In genomic region chr2:177882501-177882900, GRCh38 we compare ENCODE assay signal across 24 cellular contexts.
DNase-seq lines count a peak whose midpoint lies in the region; ATAC-seq and TF ChIP-seq lines count a peak whose summit lies in the region.
"Had no signal": no experiment of that assay in that cellular context is flagged by ENCODE, and none has a peak within 500 bp of the region (broad histone marks: within the 10 kb centered on the region; RNA-seq: fewer than 3 reads in every experiment).

No MANE protein-coding gene starts in this region.

- peak overlapping the region; percentile 48 to 89 (median 56) for H3K27ac ChIP-seq in gastrocnemius medialis
- H3K27ac ChIP-seq in CD4-positive, alpha-beta T cell (ENCODE audit: low read depth, low read length): no peak overlapping the region
- H3K27ac ChIP-seq: 22Rv1, BLaER1, Peyer's patch, SJSA1 had no signal

- H3K4me3 ChIP-seq in gastrocnemius medialis: no peak overlapping the region
- H3K4me3 ChIP-seq: BLaER1, MG63, Peyer's patch, SJSA1 had no signal

- POLR2A ChIA-PET in CD4-positive, alpha-beta T cell (lab: Charles Lee): no interaction called here

- H3K9me3 Mint-ChIP-seq in CD4-positive, alpha-beta T cell: peaks cover 3% of the 10 kb centered on the region
- H3K9me3 Mint-ChIP-seq: HFFc6 had no signal

- no peak for TF ChIP-seq POLR2A in gastrocnemius medialis (IDR thresholded peaks at IDR 0.05)

- no peak overlapping the region for H3K27ac Mint-ChIP-seq in CD4-positive, alpha-beta T cell
- H3K27ac Mint-ChIP-seq: CD4-positive, alpha-beta memory T cell; H9; HFFc6 had no signal

- no peaks in the 10 kb centered on the region for H3K4me1 Mint-ChIP-seq in CD4-positive, alpha-beta T cell (ENCODE audit: low read depth)
- H3K4me1 Mint-ChIP-seq: CD4-positive, alpha-beta memory T cell; H9 had no signal

- CTCF ChIA-PET in CD4-positive, alpha-beta T cell (lab: Charles Lee): no interaction called here

- H3K27me3 Mint-ChIP-seq in CD4-positive, alpha-beta T cell: peaks cover 11% of the 10 kb centered on the region

- no peaks in the 10 kb centered on the region for H3K9me3 ChIP-seq in gastrocnemius medialis
- H3K9me3 ChIP-seq in CD4-positive, alpha-beta T cell (ENCODE audit: control insufficient read depth, low read length): no peaks in the 10 kb centered on the region
- H3K9me3 ChIP-seq: BLaER1, MG63, Peyer's patch, SJSA1 had no signal

- no peaks in the 10 kb centered on the region for H3K27me3 ChIP-seq in gastrocnemius medialis
- H3K27me3 ChIP-seq in CD4-positive, alpha-beta T cell (ENCODE audit: control insufficient read depth, insufficient read depth, low read length): no peaks in the 10 kb centered on the region
- H3K27me3 ChIP-seq: BLaER1, MG63, Peyer's patch, SJSA1 had no signal

- H3K4me3 Mint-ChIP-seq in CD4-positive, alpha-beta T cell: no peak overlapping the region
- H3K4me3 Mint-ChIP-seq: CD4-positive, alpha-beta memory T cell; H9; HFFc6 had no signal

- no peaks in the 10 kb centered on the region for H3K36me3 Mint-ChIP-seq in CD4-positive, alpha-beta T cell (ENCODE audit: low read depth)
- H3K36me3 Mint-ChIP-seq: CD4-positive, alpha-beta memory T cell had no signal

- DNase-seq in DMS 273 (lab: John Stamatoyannopoulos, UW; ENCODE audit: unreplicated experiment) (peak; percentile 6), DMS 273 treated with DMSO at 0.1 percent for 48 hours (lab: John Stamatoyannopoulos, UW) (no peak), Right ventricle myocardium inferior (ENCODE audit: missing footprints) (no peak), cardiac septum (ENCODE audit: low spot score) (no peak), left lobe of liver (ENCODE audit: low spot score) (peak; percentile 63), gastrocnemius medialis (peak; percentile 46 to 55)
- DNase-seq in CD4-positive, alpha-beta T cell: no peak
- DNase-seq: ACHN; CD4-positive, alpha-beta memory T cell; EL; GF-D8; H9; HFFc6; Kasumi-1; MG63; NCI-H1436; NCI-H2029; NCI-H510A treated with DMSO at 0.1 percent for 48 hours; NCI-H774; Peyer's patch had no signal

- in situ Hi-C loops in gastrocnemius medialis (cut with MboI; ENCODE audit: low sequenced_read_pairs in 4 of 4): no loop called here

- ATAC-seq in Right ventricle myocardium inferior (peak; percentile 46), left lobe of liver (peak; percentile 72), gastrocnemius medialis (peak; percentile 80 to 89), GM21723 (IDR thresholded peaks at IDR 0.05; ENCODE audit: unreplicated experiment) (no peak)
- no peak for ATAC-seq in CD4-positive, alpha-beta T cell (ENCODE audit: poor library complexity)

- peaks cover 41 to 81% of the 10 kb centered on the region in 2 donors for H3K4me1 ChIP-seq in gastrocnemius medialis
- H3K4me1 ChIP-seq: BLaER1, Peyer's patch, SJSA1 had no signal

- TF ChIP-seq CTCF in gastrocnemius medialis (IDR thresholded peaks at IDR 0.05 in 4 of 5, conservative IDR thresholded peaks at IDR 0.05 in 1 of 5): no peak
- no peak for TF ChIP-seq CTCF in CD4-positive, alpha-beta T cell (IDR thresholded peaks at IDR 0.05)

- intact Hi-C loops in Right ventricle myocardium inferior (cut with DNase I) (loop anchor here (1.0 to 5.0 kb wide), 3 partner anchors 35 to 110 kb away; no protein-coding TSS in a partner anchor), cardiac septum (cut with DNase I) (no loop called here), gastrocnemius medialis (cut with DNase I; ENCODE audit: low total_unique reads) (no loop called here)
- intact Hi-C loops in CD4-positive, alpha-beta T cell (cut with DNase I, micrococcal nuclease): no loop called here

- H3K36me3 ChIP-seq in gastrocnemius medialis: no peaks in the 10 kb centered on the region
- H3K36me3 ChIP-seq: BLaER1, MG63, Peyer's patch, SJSA1 had no signal

Comparison
In these comparisons a context has a peak if more than half of its experiments do, and no peak if none do; other contexts are left out.
1. DNase-seq: peak in DMS 273 (single experiment), left lobe of liver (single experiment) and gastrocnemius medialis (2 of 2); none in DMS 273 treated with DMSO at 0.1 percent for 48 hours (single experiment), Right ventricle myocardium inferior (single experiment), cardiac septum (single experiment) and CD4-positive, alpha-beta T cell (0 of 10).
2. ATAC-seq: peak in Right ventricle myocardium inferior (single experiment), left lobe of liver (single experiment) and gastrocnemius medialis (2 of 2); none in GM21723 (single experiment) and CD4-positive, alpha-beta T cell (single experiment).